In the genomic region with DNA sequence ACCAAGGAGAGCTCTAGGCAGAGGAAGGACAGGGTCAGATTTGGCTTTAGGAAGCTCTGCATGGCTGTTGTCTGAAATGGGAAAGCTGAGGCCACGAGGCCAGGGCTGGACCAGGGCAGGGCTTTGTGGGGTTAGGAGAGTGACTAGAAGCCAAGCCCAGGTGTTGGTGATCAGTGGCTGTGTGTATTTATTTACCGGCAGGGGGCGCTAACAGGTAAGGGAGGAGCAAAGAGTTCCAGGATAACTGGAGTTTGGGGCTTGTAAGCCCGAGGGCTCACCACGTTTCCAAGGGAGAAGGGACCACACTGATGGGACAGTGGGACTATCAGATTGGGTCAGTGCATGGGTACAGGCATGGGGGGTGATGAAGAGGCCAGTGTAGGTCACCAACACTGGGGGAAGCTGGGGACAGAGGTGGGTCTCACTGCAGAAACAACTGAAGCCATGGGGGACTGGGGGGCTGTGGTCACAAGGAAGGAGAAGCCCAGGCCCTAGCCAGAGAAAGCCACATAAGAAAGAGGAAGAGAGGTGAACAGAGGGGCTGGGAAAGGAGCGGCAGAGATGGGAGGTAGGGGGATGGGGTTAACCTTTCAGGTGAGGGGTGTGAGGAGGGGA, we compare ENCODE assay signal across 8 cellular contexts. TPM values are rescaled to one million over a fixed set of nuclear protein-coding genes. Genes with fewer than 3 reads are reported as not detected.
DNase-seq lines count a peak whose midpoint lies in the region; ATAC-seq and TF ChIP-seq lines count a peak whose summit lies in the region.

No MANE protein-coding gene starts in this region.

- H3K27ac Mint-ChIP-seq in activated CD4-positive, alpha-beta memory T cell treated with anti-CD3 and anti-CD28 coated beads for 36 hours = no peak overlapping the region
- peak overlapping the region in 1 of 2 donors; percentile 18 for H3K27ac Mint-ChIP-seq in effector memory CD8-positive, alpha-beta T cell
- no peak overlapping the region for H3K27ac Mint-ChIP-seq in nephron

- peaks cover 33% of the 10 kb centered on the region for H3K4me1 Mint-ChIP-seq in activated CD4-positive, alpha-beta memory T cell treated with anti-CD3 and anti-CD28 coated beads for 36 hours (ENCODE audit: low read depth)
- H3K4me1 Mint-ChIP-seq in effector memory CD8-positive, alpha-beta T cell (ENCODE audit: low read depth in 2 of 2) = peaks cover 24 to 35% of the 10 kb centered on the region in 2 donors
- H3K4me1 Mint-ChIP-seq in nephron = peaks cover 19% of the 10 kb centered on the region

- no peak for ATAC-seq in effector memory CD8-positive, alpha-beta T cell (replicated peaks)
- ATAC-seq in HG03432 (IDR thresholded peaks at IDR 0.05; ENCODE audit: unreplicated experiment) (no peak), HG03045 (IDR thresholded peaks at IDR 0.05; ENCODE audit: unreplicated experiment) (no peak)

- H3K27me3 Mint-ChIP-seq in activated CD4-positive, alpha-beta memory T cell treated with anti-CD3 and anti-CD28 coated beads for 36 hours = no peaks in the 10 kb centered on the region
- H3K27me3 Mint-ChIP-seq in effector memory CD8-positive, alpha-beta T cell = no peaks in the 10 kb centered on the region
- H3K27me3 Mint-ChIP-seq in nephron (ENCODE audit: low read depth) = peaks cover 11% of the 10 kb centered on the region

- POLR2A ChIA-PET in activated CD4-positive, alpha-beta memory T cell treated with anti-CD3 and anti-CD28 coated beads for 36 hours (lab: Charles Lee) = no interaction called here

- peak; percentile 53 for DNase-seq in COLO668 (lab: John Stamatoyannopoulos, UW; ENCODE audit: unreplicated experiment)
- DNase-seq in HFF-Myc (ENCODE audit: extremely low read depth, low read depth) = no peak
- DNase-seq in NCI-H82 treated with DMSO at 0.1 percent for 48 hours (lab: John Stamatoyannopoulos, UW; ENCODE audit: unreplicated experiment) = peak; percentile 30
- peak; percentile 65 for DNase-seq in activated CD4-positive, alpha-beta memory T cell treated with anti-CD3 and anti-CD28 coated beads for 36 hours
- peak; percentile 47 to 58 (median 57) for DNase-seq in effector memory CD8-positive, alpha-beta T cell

- TF ChIP-seq CTCF in HFF-Myc (IDR thresholded peaks at IDR 0.05; ENCODE audit: low read depth, low read length, missing control alignments) = peak; percentile 72
- TF ChIP-seq CTCF in nephron (IDR thresholded peaks at IDR 0.05; ENCODE audit: unreplicated experiment in 3 of 3) = peak; percentile 62 to 65 (median 65)

- CTCF ChIA-PET in activated CD4-positive, alpha-beta memory T cell treated with anti-CD3 and anti-CD28 coated beads for 36 hours (lab: Charles Lee) = interaction anchor here (0.6 to 3.8 kb wide), 21 partner anchors 9 to 408 kb away, joined by 3 to 34 read pairs (median 6); a partner anchor contains a TSS

- H3K36me3 Mint-ChIP-seq in activated CD4-positive, alpha-beta memory T cell treated with anti-CD3 and anti-CD28 coated beads for 36 hours = peaks cover 23% of the 10 kb centered on the region
- H3K36me3 Mint-ChIP-seq in effector memory CD8-positive, alpha-beta T cell (ENCODE audit: insufficient read depth) = peaks cover 15% of the 10 kb centered on the region
- H3K36me3 Mint-ChIP-seq in nephron (ENCODE audit: low read depth) = no peaks in the 10 kb centered on the region

- no peak overlapping the region for H3K4me3 ChIP-seq in HFF-Myc (replicated peaks; ENCODE audit: low read depth, low read length)

- no peak overlapping the region for H3K4me3 Mint-ChIP-seq in activated CD4-positive, alpha-beta memory T cell treated with anti-CD3 and anti-CD28 coated beads for 36 hours
- H3K4me3 Mint-ChIP-seq in effector memory CD8-positive, alpha-beta T cell = no peak overlapping the region
- peak overlapping the region; percentile 26 to 62 (median 53) for H3K4me3 Mint-ChIP-seq in nephron

- intact Hi-C loops in activated CD4-positive, alpha-beta memory T cell treated with anti-CD3 and anti-CD28 coated beads for 36 hours (cut with micrococcal nuclease) = loop anchor here (2.0 to 5.0 kb wide), 5 partner anchors 37 to 202 kb away; a partner anchor contains a TSS

- H3K9me3 Mint-ChIP-seq in activated CD4-positive, alpha-beta memory T cell treated with anti-CD3 and anti-CD28 coated beads for 36 hours = no peaks in the 10 kb centered on the region
- H3K9me3 Mint-ChIP-seq in effector memory CD8-positive, alpha-beta T cell = no peaks in the 10 kb centered on the region
- H3K9me3 Mint-ChIP-seq in nephron = no peaks in the 10 kb centered on the region

RNA-seq across cellular contexts. Expression of a gene that starts 3.9 kb away (rescaled TPM):
- total RNA-seq in activated CD4-positive, alpha-beta memory T cell treated with anti-CD3 and anti-CD28 coated beads for 36 hours = 10 to 100 TPM; 73.5 to 81.9 TPM

RNA-seq across cellular contexts. Expression of a gene that starts 14.2 kb away (rescaled TPM):
- total RNA-seq in activated CD4-positive, alpha-beta memory T cell treated with anti-CD3 and anti-CD28 coated beads for 36 hours = not detected

RNA-seq across cellular contexts. Expression of a gene that starts 16.0 kb away (rescaled TPM):
- total RNA-seq in activated CD4-positive, alpha-beta memory T cell treated with anti-CD3 and anti-CD28 coated beads for 36 hours = not detected

RNA-seq across cellular contexts. Expression of a gene that starts 21.2 kb away (rescaled TPM):
- under 1 TPM in 1 of 2 experiments, not detected in 1; 0.10 TPM for total RNA-seq in activated CD4-positive, alpha-beta memory T cell treated with anti-CD3 and anti-CD28 coated beads for 36 hours

RNA-seq across cellular contexts. Expression of a gene that starts 35.8 kb away (rescaled TPM):
- 1 to 10 TPM; 2.1 to 2.4 TPM for total RNA-seq in activated CD4-positive, alpha-beta memory T cell treated with anti-CD3 and anti-CD28 coated beads for 36 hours

Comparison
In these comparisons a context has a peak if more than half of its experiments do, and no peak if none do; other contexts are left out.
1. H3K4me3 Mint-ChIP-seq: peak in nephron (3 of 3); none in activated CD4-positive, alpha-beta memory T cell treated with anti-CD3 and anti-CD28 coated beads for 36 hours (single experiment) and effector memory CD8-positive, alpha-beta T cell (0 of 2).